Comparison of ENCODE assay signal across 8 cellular contexts in genomic region chr19:4473011-4473410, GRCh38. TPM values are rescaled to one million over a fixed set of nuclear protein-coding genes. Genes with fewer than 3 reads are reported as not detected.
DNase-seq lines count a peak whose midpoint lies in the region; ATAC-seq, FAIRE-seq and TF ChIP-seq lines count a peak whose summit lies in the region.

No MANE protein-coding gene starts in this region.

- no peak for FAIRE-seq in GM12878 (lab: Jason Lieb, UNC)

- DNase-seq in activated naive CD4-positive, alpha-beta T cell treated with anti-CD3 and anti-CD28 coated beads, Interleukin-2, amount 10 ng/mL, durations not matched to agents 7 days and 5 days: no peak
- DNase-seq in activated naive CD4-positive, alpha-beta T cell treated with anti-CD3 and anti-CD28 coated beads, Interleukin-2, amount 50 U/mL, for 16 hours: no peak
- DNase-seq in GM12878 (ENCODE audit: low read depth, low spot score) (no peak), memory B cell (ENCODE audit: low spot score in 2 of 2) (no peak), transverse colon (no peak)
- no peak for DNase-seq in activated CD4-positive, alpha-beta T cell treated with anti-CD3 and anti-CD28 coated beads, Interleukin-2, amount 50 U/mL, for 48 hours

- peaks cover 7% of the 10 kb centered on the region for H3K4me1 ChIP-seq in GM12878 (ENCODE audit: control insufficient read depth, insufficient read depth, low read length)
- H3K4me1 ChIP-seq in transverse colon: peaks cover 7 to 33% (median 22%) of the 10 kb centered on the region in 4 donors

- CTCF ChIA-PET in activated naive CD4-positive, alpha-beta T cell treated with anti-CD3 and anti-CD28 coated beads, Interleukin-2, amount 10 ng/mL, durations not matched to agents 7 days and 5 days (lab: Charles Lee): no interaction called here
- CTCF ChIA-PET in GM12878 (lab: Yijun Ruan, JAX): no interaction called here

- BruUV-seq in GM12878 (replicated peaks; lab: Mats Ljungman, UMichigan): no TSS peak

- no peaks in the 10 kb centered on the region for H3K9me3 Mint-ChIP-seq in activated naive CD4-positive, alpha-beta T cell treated with anti-CD3 and anti-CD28 coated beads, Interleukin-2, amount 10 ng/mL, durations not matched to agents 7 days and 5 days
- H3K9me3 Mint-ChIP-seq in memory B cell: no peaks in the 10 kb centered on the region

- H4K20me1 ChIP-seq in GM12878 (ENCODE audit: control insufficient read depth, insufficient read depth): no peaks in the 10 kb centered on the region

- H3K4me3 Mint-ChIP-seq in activated naive CD4-positive, alpha-beta T cell treated with anti-CD3 and anti-CD28 coated beads, Interleukin-2, amount 10 ng/mL, durations not matched to agents 7 days and 5 days: peak overlapping the region; percentile 74
- H3K4me3 Mint-ChIP-seq in memory B cell: peak overlapping the region; percentile 82

- in situ Hi-C loops in GM12878 (cut with MboI): no loop called here
- in situ Hi-C loops in transverse colon (cut with MboI; ENCODE audit: low pct_ligation_motif_present in 1 of 4, low pct_unique_long_range_greater_than_20kb in 1 of 4, low sequenced_read_pairs in 3 of 4): no loop called here

- H3K4me3 ChIP-seq in GM12878 (peak overlapping the region; percentile 99), transverse colon (peak overlapping the region; percentile 93 to 99 (median 97))

- H3K27ac ChIP-seq in GM12878 (ENCODE audit: control insufficient read depth, insufficient read depth) (peak overlapping the region; percentile 58), transverse colon (peak overlapping the region in 3 of 4 donors; percentile 69 to 93 (median 93))

- H3K27ac Mint-ChIP-seq in activated naive CD4-positive, alpha-beta T cell treated with anti-CD3 and anti-CD28 coated beads, Interleukin-2, amount 10 ng/mL, durations not matched to agents 7 days and 5 days: peak overlapping the region; percentile 37
- H3K27ac Mint-ChIP-seq in memory B cell: peak overlapping the region; percentile 28

- TF ChIP-seq POLR2A in GM12878 (IDR thresholded peaks at IDR 0.05; ENCODE audit: low read depth, low read length) (0 out of 2 replicates have a peak, but pooled peaks have one; percentile 2), transverse colon (IDR thresholded peaks at IDR 0.05) (no peak)

- H3K27me3 ChIP-seq in GM12878 (replicated peaks in 1 of 2; ENCODE audit: control insufficient read depth in 2 of 2, insufficient read depth in 2 of 2, low read length in 1 of 2): no peaks in the 10 kb centered on the region
- no peaks in the 10 kb centered on the region for H3K27me3 ChIP-seq in transverse colon

- H3K9me3 ChIP-seq in GM12878 (replicated peaks; ENCODE audit: control insufficient read depth, insufficient read depth, low read length) (no peaks in the 10 kb centered on the region), transverse colon (no peaks in the 10 kb centered on the region)

- H3K4me1 Mint-ChIP-seq in activated naive CD4-positive, alpha-beta T cell treated with anti-CD3 and anti-CD28 coated beads, Interleukin-2, amount 10 ng/mL, durations not matched to agents 7 days and 5 days: peaks cover 20% of the 10 kb centered on the region
- peaks cover 16% of the 10 kb centered on the region for H3K4me1 Mint-ChIP-seq in memory B cell

- no peak overlapping the region for H2AFZ ChIP-seq in GM12878 (ENCODE audit: control insufficient read depth, low read depth, low read length)

- 48% methylated on average over 18 of the region's 20 CpGs for WGBS in GM12878 (ENCODE audit: insufficient coverage, insufficient replicate concordance, low lambda C conversion rate, missing lambda C conversion rate)
- 0 to 19% methylated on average over 1 to 6 of the region's 20 CpGs for WGBS in transverse colon (ENCODE audit: low coverage in 1 of 2), 2 donors

- intact Hi-C loops in GM12878 (cut with micrococcal nuclease; ENCODE audit: unreplicated experiment) (loop anchor here (5.0 kb wide), 1 partner anchor 249 kb away; the partner anchor contains the start of gene DPP9), transverse colon (cut with DNase I; ENCODE audit: low total_unique reads) (no loop called here)

- TF ChIP-seq RAD21 in GM12878 (IDR thresholded peaks at IDR 0.05; ENCODE audit: insufficient read depth, low read depth, low read length): no peak

- SMC1A ChIA-PET in GM12878 (lab: Charles Lee; ENCODE audit: uncharacterized antibody, unreplicated experiment): no interaction called here

- H3K36me3 Mint-ChIP-seq in activated naive CD4-positive, alpha-beta T cell treated with anti-CD3 and anti-CD28 coated beads, Interleukin-2, amount 10 ng/mL, durations not matched to agents 7 days and 5 days: peaks cover 9% of the 10 kb centered on the region
- peaks cover 5% of the 10 kb centered on the region for H3K36me3 Mint-ChIP-seq in memory B cell

- TF ChIP-seq EP300 in GM12878 (IDR thresholded peaks at IDR 0.05; ENCODE audit: borderline replicate concordance in 1 of 2, control insufficient read depth in 1 of 2, low read depth in 2 of 2, low read length in 2 of 2) (no peak), transverse colon (IDR thresholded peaks at IDR 0.05; ENCODE audit: low read depth) (no peak)

- peak overlapping the region; percentile 93 for H3K4me2 ChIP-seq in GM12878 (ENCODE audit: control insufficient read depth, insufficient read depth)

- H3K27me3 Mint-ChIP-seq in activated naive CD4-positive, alpha-beta T cell treated with anti-CD3 and anti-CD28 coated beads, Interleukin-2, amount 10 ng/mL, durations not matched to agents 7 days and 5 days: no peaks in the 10 kb centered on the region
- H3K27me3 Mint-ChIP-seq in memory B cell: no peaks in the 10 kb centered on the region

- H3K79me2 ChIP-seq in GM12878 (ENCODE audit: control insufficient read depth, insufficient read depth, low read length): peaks cover 26% of the 10 kb centered on the region

- peaks cover 2 to 8% of the 10 kb centered on the region in 2 experiments; a peak in 2 of 4 replicates for H3K36me3 ChIP-seq in GM12878 (ENCODE audit: control insufficient read depth in 2 of 2, insufficient read depth in 2 of 2, low read length in 1 of 2)
- H3K36me3 ChIP-seq in transverse colon: peaks cover 0 to 3% (median 0%) of the 10 kb centered on the region in 4 donors

- RAD21 ChIA-PET in GM12878 (lab: Charles Lee; ENCODE audit: unreplicated experiment): no interaction called here

- POLR2A ChIA-PET in GM12878 (lab: Charles Lee): no interaction called here

- TF ChIP-seq CTCF in GM12878 (IDR thresholded peaks at IDR 0.05 in 2 of 3, conservative IDR thresholded peaks at IDR 0.05 in 1 of 3; ENCODE audit: control insufficient read depth in 2 of 3, extremely low read depth in 1 of 3, insufficient read depth in 1 of 3, low read depth in 3 of 3, low read length in 3 of 3): no peak
- TF ChIP-seq CTCF in transverse colon (IDR thresholded peaks at IDR 0.05): no peak

- H3K9ac ChIP-seq in GM12878 (ENCODE audit: control insufficient read depth, insufficient read depth, low read length): peak overlapping the region; percentile 84

- ATAC-seq in GM12878 (no peak), memory B cell (ENCODE audit: low read depth) (no peak), HG02588 (IDR thresholded peaks at IDR 0.05; ENCODE audit: unreplicated experiment) (no peak), GM21367 (IDR thresholded peaks at IDR 0.05; ENCODE audit: unreplicated experiment) (no peak)

RNA-seq across cellular contexts. Expression of gene HDGFL2, which starts 0.9 kb away (rescaled TPM):
- 21.3 and 24.7 TPM in 2 replicates for total RNA-seq in GM12878 (2013; cell fraction: nucleolus; rRNA removed)
- total RNA-seq in GM12878 (2014; rRNA removed): 33.7 and 36.5 TPM in 2 replicates
- 19.0 and 20.5 TPM in 2 replicates for total RNA-seq in GM12878 (2014; rRNA removed; fragmentation: Illumina TruSeq; extraction: Trizol)
- total RNA-seq in GM12878 (2021): 56.8 and 56.9 TPM in 2 replicates
- 8.1 TPM for polyA plus RNA-seq in GM12878 (2011; ENCODE audit: low read depth)
- 9.8 and 19.5 TPM in 2 replicates for polyA plus RNA-seq in GM12878 (2011; rRNA removed)
- polyA plus RNA-seq in GM12878 (2011; cell fraction: cytosol; rRNA removed): 18.4 and 22.7 TPM in 2 replicates
- polyA plus RNA-seq in GM12878 (2011; cell fraction: nucleus; rRNA removed): 32.9 and 51.3 TPM in 2 replicates
- polyA plus RNA-seq in GM12878 (2012): 28.7 and 30.2 TPM in 2 replicates
- polyA plus RNA-seq in GM12878 (2014; fragmentation: Illumina TruSeq; extraction: Trizol): 8.2 and 16.9 TPM in 2 replicates
- under 1 TPM; 0.16 to 0.60 TPM for polyA plus RNA-seq in GM12878 (2014; fragmentation: Nextera tagmentation; extraction: Ambion mirVana)
- polyA plus RNA-seq in GM12878 (2014; rRNA removed): 40.2 and 52.5 TPM in 2 replicates
- polyA plus RNA-seq in GM12878 (2016; fragmentation: Nextera tagmentation; extraction: Ambion mirVana): 10 to 100 TPM; 30.0 to 39.3 TPM
- 7.6 and 11.9 TPM in 2 replicates for polyA minus RNA-seq in GM12878 (2011; rRNA and poly(A)+ RNA removed)
- 10.6 and 12.3 TPM in 2 replicates for polyA minus RNA-seq in GM12878 (2011; cell fraction: cytosol; rRNA and poly(A)+ RNA removed)
- 4.7 and 9.2 TPM in 2 replicates for polyA minus RNA-seq in GM12878 (2011; cell fraction: nucleus; rRNA and poly(A)+ RNA removed)
- total RNA-seq in transverse colon: 10 to 100 TPM; 30.0 to 98.4 (median 38.9) TPM

RNA-seq across cellular contexts. Expression of gene UBXN6, which starts 15.4 kb away (rescaled TPM):
- total RNA-seq in GM12878 (2013; cell fraction: nucleolus; rRNA removed): 19.1 TPM in 2 replicates
- 20.5 and 34.8 TPM in 2 replicates for total RNA-seq in GM12878 (2014; rRNA removed)
- total RNA-seq in GM12878 (2014; rRNA removed; fragmentation: Illumina TruSeq; extraction: Trizol): 13.1 and 17.3 TPM in 2 replicates
- total RNA-seq in GM12878 (2021): 49.1 and 50.8 TPM in 2 replicates
- 19.4 TPM for polyA plus RNA-seq in GM12878 (2011; ENCODE audit: low read depth)
- polyA plus RNA-seq in GM12878 (2011; rRNA removed): 15.2 and 29.5 TPM in 2 replicates
- polyA plus RNA-seq in GM12878 (2011; cell fraction: cytosol; rRNA removed): 45.4 and 63.7 TPM in 2 replicates
- polyA plus RNA-seq in GM12878 (2011; cell fraction: nucleus; rRNA removed): 53.6 and 53.9 TPM in 2 replicates
- polyA plus RNA-seq in GM12878 (2012): 47.6 and 50.6 TPM in 2 replicates
- 2.1 and 7.0 TPM in 2 replicates for polyA plus RNA-seq in GM12878 (2014; fragmentation: Illumina TruSeq; extraction: Trizol)
- 1 to 10 TPM in 1 of 2 experiments, under 1 TPM in 1; 0.47 to 2.1 TPM for polyA plus RNA-seq in GM12878 (2014; fragmentation: Nextera tagmentation; extraction: Ambion mirVana)
- polyA plus RNA-seq in GM12878 (2014; rRNA removed): 38.7 and 49.7 TPM in 2 replicates
- 1 to 10 TPM; 6.6 to 8.6 TPM for polyA plus RNA-seq in GM12878 (2016; fragmentation: Nextera tagmentation; extraction: Ambion mirVana)
- 17.4 and 37.1 TPM in 2 replicates for polyA minus RNA-seq in GM12878 (2011; rRNA and poly(A)+ RNA removed)
- 17.5 and 19.0 TPM in 2 replicates for polyA minus RNA-seq in GM12878 (2011; cell fraction: cytosol; rRNA and poly(A)+ RNA removed)
- polyA minus RNA-seq in GM12878 (2011; cell fraction: nucleus; rRNA and poly(A)+ RNA removed): 7.5 and 9.8 TPM in 2 replicates
- 100 to 1,000 TPM in 2 of 4 donors, 10 to 100 TPM in 2; 72.2 to 314 (median 132) TPM for total RNA-seq in transverse colon

RNA-seq across cellular contexts. Expression of gene PLIN4, which starts 45.3 kb away (rescaled TPM):
- 0.07 and 0.15 TPM in 2 replicates for total RNA-seq in GM12878 (2013; cell fraction: nucleolus; rRNA removed)
- total RNA-seq in GM12878 (2014; rRNA removed) (0.05 and 0.06 TPM in 2 replicates), GM12878 (2014; rRNA removed; fragmentation: Illumina TruSeq; extraction: Trizol) (0.04 and 0.05 TPM in 2 replicates), GM12878 (2021) (0.08 and 0.10 TPM in 2 replicates), transverse colon (10 to 100 TPM in 3 of 4 donors, 1 to 10 TPM in 1; 8.9 to 33.7 (median 22.2) TPM)
- polyA plus RNA-seq in GM12878 (2011; ENCODE audit: low read depth): 0.18 TPM
- polyA plus RNA-seq in GM12878 (2011; rRNA removed) (0.01 TPM in 2 replicates), GM12878 (2014; fragmentation: Illumina TruSeq; extraction: Trizol) (0.01 and 0.08 TPM in 2 replicates), GM12878 (2014; fragmentation: Nextera tagmentation; extraction: Ambion mirVana) (not detected), GM12878 (2014; rRNA removed) (0.04 and 0.14 TPM in 2 replicates), GM12878 (2016; fragmentation: Nextera tagmentation; extraction: Ambion mirVana) (under 1 TPM; 0.09 to 0.11 TPM)
- 0.03 and 0.07 TPM in 2 replicates for polyA plus RNA-seq in GM12878 (2011; cell fraction: cytosol; rRNA removed)
- polyA plus RNA-seq in GM12878 (2011; cell fraction: nucleus; rRNA removed): 0.19 and 0.25 TPM in 2 replicates
- polyA plus RNA-seq in GM12878 (2012): 0.48 and 0.69 TPM in 2 replicates
- polyA minus RNA-seq in GM12878 (2011; rRNA and poly(A)+ RNA removed): not detected in 2 replicates
- polyA minus RNA-seq in GM12878 (2011; cell fraction: cytosol; rRNA and poly(A)+ RNA removed): not detected in 2 replicates
- polyA minus RNA-seq in GM12878 (2011; cell fraction: nucleus; rRNA and poly(A)+ RNA removed): 0.10 TPM in 1 of 2 replicates, not detected in the other

Comparison
In these comparisons a context has a peak if more than half of its experiments do, and no peak if none do; other contexts are left out.
1. RNA of gene PLIN4, which starts 45.3 kb away (total RNA-seq): 8.9 to 33.7 TPM in transverse colon; 0.04 to 0.15 TPM in GM12878; every median in the first group is over 4 times any median in the second.